In the genomic region with DNA sequence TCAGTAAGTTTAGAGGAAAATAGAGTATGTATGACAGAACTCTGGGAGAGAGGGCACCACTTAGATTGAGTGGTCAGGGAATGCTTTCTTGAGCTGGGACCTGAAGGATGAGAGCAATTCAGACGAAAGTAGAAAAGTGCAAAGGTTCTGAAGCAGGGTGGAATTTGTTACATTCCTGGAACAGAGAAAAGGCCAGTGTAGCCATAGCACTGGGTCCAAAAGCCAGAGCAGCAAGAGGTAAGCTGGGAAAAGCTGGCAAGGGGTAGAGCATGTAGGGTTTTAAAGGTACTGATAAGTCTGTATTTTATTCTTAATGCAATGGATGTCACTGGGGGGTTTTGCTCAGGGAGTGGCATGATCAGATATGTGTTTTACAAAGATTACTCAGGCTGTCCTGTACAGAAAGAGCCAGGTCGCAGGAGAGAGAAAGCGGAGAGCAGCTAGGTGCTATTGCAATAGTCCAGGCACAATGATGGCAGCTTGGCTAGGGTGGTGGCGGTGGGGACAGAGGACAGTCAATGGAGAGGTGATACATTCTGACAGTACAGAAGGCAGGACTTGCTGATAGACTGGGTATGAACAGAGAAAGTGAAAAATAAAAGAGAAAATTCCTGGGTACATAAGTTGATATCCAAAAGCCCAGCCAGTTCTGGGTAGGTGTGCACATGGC, we compare ENCODE assay signal across 23 cellular contexts. TPM values are rescaled to one million over a fixed set of nuclear protein-coding genes. Genes with fewer than 3 reads are reported as not detected.
DNase-seq lines count a peak whose midpoint lies in the region; ATAC-seq and TF ChIP-seq lines count a peak whose summit lies in the region.
"Had no signal": no experiment of that assay in that cellular context is flagged by ENCODE, and none has a peak within 500 bp of the region (broad histone marks: within the 10 kb centered on the region; RNA-seq: fewer than 3 reads in every experiment).

No MANE protein-coding gene starts in this region.

- H3K27me3 ChIP-seq in right cardiac atrium (ENCODE audit: control insufficient read depth, insufficient read depth) (no peaks in the 10 kb centered on the region), esophagus muscularis mucosa (no peaks in the 10 kb centered on the region), osteoblast (ENCODE audit: insufficient read depth, low read length) (no peaks in the 10 kb centered on the region)
- H3K27me3 ChIP-seq: BLaER1 treated with 17β-estradiol and CSF1 and Interleukin-3, amounts not matched to agents 10 nM and 100 nM; colonic mucosa had no signal

- no peaks in the 10 kb centered on the region for H3K4me1 Mint-ChIP-seq in T-helper 17 cell
- H3K4me1 Mint-ChIP-seq: activated naive CD4-positive, alpha-beta T cell treated with anti-CD3 and anti-CD28 coated beads, Interleukin-2, amount 50 U/mL, for 24 hours; naive thymus-derived CD4-positive, alpha-beta T cell; stimulated activated naive CD8-positive, alpha-beta T cell treated with anti-CD3 and anti-CD28 coated beads, Interleukin-15, amount 100 ng/mL, for 72 hours had no signal

- H3K27ac ChIP-seq in right cardiac atrium (ENCODE audit: low read length) (peak overlapping the region; percentile 56), esophagus muscularis mucosa (replicated peaks in 1 of 4) (peak overlapping the region; percentile 74 to 87 (median 84)), osteoblast (ENCODE audit: low read depth, low read length) (peak overlapping the region; percentile 87)
- H3K27ac ChIP-seq: BLaER1 treated with 17β-estradiol and CSF1 and Interleukin-3, amounts not matched to agents 10 nM and 100 nM; colonic mucosa; RWPE1 had no signal

- DNase-seq in right cardiac atrium (no peak), cardiac septum (ENCODE audit: low spot score) (no peak), esophagus muscularis mucosa (ENCODE audit: extremely low spot score) (no peak), osteoblast (ENCODE audit: insufficient read length, low spot score, missing footprints) (no peak), T-helper 17 cell (no peak), NCI-H2196 treated with DMSO at 0.1 percent for 48 hours (lab: John Stamatoyannopoulos, UW; ENCODE audit: unreplicated experiment) (no peak), amniotic stem cell (lab: John Stamatoyannopoulos, UW) (no peak)
- DNase-seq: activated CD4-positive, alpha-beta T cell treated with anti-CD3 and anti-CD28 coated beads for 4 hours; colonic mucosa; mammary epithelial cell; naive thymus-derived CD4-positive, alpha-beta T cell; NCI-H1105; NCI-H2081 treated with DMSO at 0.1 percent for 48 hours; NCI-H510A treated with DMSO at 0.1 percent for 48 hours; posterior cingulate gyrus; stimulated activated CD4-positive, alpha-beta T cell treated with anti-CD3 and anti-CD28 coated beads, Interleukin-4, amount 100 ng/mL, for 24 hours; stimulated activated naive CD8-positive, alpha-beta T cell treated with anti-CD3 and anti-CD28 coated beads, Interleukin-15, amount 100 ng/mL, for 72 hours had no signal

- ATAC-seq in right cardiac atrium (no peak), T-helper 17 cell (no peak), GM21515 (IDR thresholded peaks at IDR 0.05; ENCODE audit: unreplicated experiment) (no peak)
- ATAC-seq: HCT116; naive thymus-derived CD4-positive, alpha-beta T cell; stimulated activated naive CD8-positive, alpha-beta T cell treated with anti-CD3 and anti-CD28 coated beads, Interleukin-15, amount 100 ng/mL, for 72 hours had no signal

- H3K4me2 ChIP-seq in osteoblast (ENCODE audit: insufficient read depth, low read length) = peak overlapping the region; percentile 3
- H3K4me2 ChIP-seq: BLaER1 treated with 17β-estradiol and CSF1 and Interleukin-3, amounts not matched to agents 10 nM and 100 nM had no signal

- TF ChIP-seq POLR2A in esophagus muscularis mucosa (IDR thresholded peaks at IDR 0.05; ENCODE audit: low read depth) = no peak

- no peak for TF ChIP-seq EP300 in esophagus muscularis mucosa (IDR thresholded peaks at IDR 0.05)

- peaks cover 100% of the 10 kb centered on the region for H3K79me2 ChIP-seq in osteoblast (ENCODE audit: insufficient read depth, low read length)

- TF ChIP-seq CTCF in esophagus muscularis mucosa (IDR thresholded peaks at IDR 0.05) (no peak), osteoblast (IDR thresholded peaks at IDR 0.05; ENCODE audit: extremely low read depth, low read depth, low read length) (no peak)

- no peak overlapping the region for H3K4me3 ChIP-seq in right cardiac atrium (ENCODE audit: low read length)
- no peak overlapping the region for H3K4me3 ChIP-seq in esophagus muscularis mucosa
- no peak overlapping the region for H3K4me3 ChIP-seq in osteoblast (ENCODE audit: insufficient read depth, low read length)
- H3K4me3 ChIP-seq: BLaER1 treated with 17β-estradiol and CSF1 and Interleukin-3, amounts not matched to agents 10 nM and 100 nM; colonic mucosa; skin epidermis had no signal

- H3K4me1 ChIP-seq in right cardiac atrium (ENCODE audit: control insufficient read depth, insufficient read depth, low read length) = peaks cover 31% of the 10 kb centered on the region
- peaks cover 84 to 100% (median 99%) of the 10 kb centered on the region in 4 donors for H3K4me1 ChIP-seq in esophagus muscularis mucosa
- H3K4me1 ChIP-seq in osteoblast (ENCODE audit: insufficient read depth, low read length) = peaks cover 99% of the 10 kb centered on the region

- intact Hi-C loops in right cardiac atrium (cut with DNase I) = no loop called here
- intact Hi-C loops in cardiac septum (cut with DNase I) = no loop called here
- intact Hi-C loops in esophagus muscularis mucosa (cut with DNase I) = no loop called here

- H3K9me3 ChIP-seq in right cardiac atrium (ENCODE audit: control insufficient read depth, low read length) (no peaks in the 10 kb centered on the region), esophagus muscularis mucosa (no peaks in the 10 kb centered on the region), osteoblast (ENCODE audit: low read depth, low read length) (no peaks in the 10 kb centered on the region), T-helper 17 cell (ENCODE audit: control insufficient read depth, low read length, poor library complexity, severe bottlenecking) (no peaks in the 10 kb centered on the region)
- H3K9me3 ChIP-seq: BLaER1 treated with 17β-estradiol and CSF1 and Interleukin-3, amounts not matched to agents 10 nM and 100 nM; colonic mucosa had no signal

- H3K27ac Mint-ChIP-seq in T-helper 17 cell = no peak overlapping the region
- H3K27ac Mint-ChIP-seq: activated naive CD4-positive, alpha-beta T cell treated with anti-CD3 and anti-CD28 coated beads, Interleukin-2, amount 50 U/mL, for 24 hours; naive thymus-derived CD4-positive, alpha-beta T cell; stimulated activated naive CD8-positive, alpha-beta T cell treated with anti-CD3 and anti-CD28 coated beads, Interleukin-15, amount 100 ng/mL, for 72 hours had no signal

- H2AFZ ChIP-seq in osteoblast (ENCODE audit: low read length) = no peak overlapping the region

- H3K4me3 Mint-ChIP-seq in T-helper 17 cell = no peak overlapping the region
- H3K4me3 Mint-ChIP-seq: activated naive CD4-positive, alpha-beta T cell treated with anti-CD3 and anti-CD28 coated beads, Interleukin-2, amount 50 U/mL, for 24 hours; naive thymus-derived CD4-positive, alpha-beta T cell; stimulated activated naive CD8-positive, alpha-beta T cell treated with anti-CD3 and anti-CD28 coated beads, Interleukin-15, amount 100 ng/mL, for 72 hours had no signal

- H3K36me3 Mint-ChIP-seq in T-helper 17 cell (ENCODE audit: low read depth) = peaks cover 3% of the 10 kb centered on the region
- H3K36me3 Mint-ChIP-seq: activated naive CD4-positive, alpha-beta T cell treated with anti-CD3 and anti-CD28 coated beads, Interleukin-2, amount 50 U/mL, for 24 hours; naive thymus-derived CD4-positive, alpha-beta T cell had no signal

- peaks cover 88% of the 10 kb centered on the region for H4K20me1 ChIP-seq in osteoblast (ENCODE audit: insufficient read depth, low read length)
- H4K20me1 ChIP-seq: BLaER1 treated with 17β-estradiol and CSF1 and Interleukin-3, amounts not matched to agents 10 nM and 100 nM had no signal

- peaks cover 69% of the 10 kb centered on the region for H3K27me3 Mint-ChIP-seq in T-helper 17 cell

- H3K36me3 ChIP-seq in esophagus muscularis mucosa (peaks cover 0 to 44% (median 15%) of the 10 kb centered on the region in 4 donors), osteoblast (ENCODE audit: insufficient read depth, low read length) (peaks cover 82% of the 10 kb centered on the region)
- H3K36me3 ChIP-seq: colonic mucosa had no signal

- 71% methylated on average over 4 of the region's 4 CpGs for WGBS in right cardiac atrium
- 81% methylated on average over 4 of the region's 4 CpGs for WGBS in esophagus muscularis mucosa

RNA-seq across cellular contexts. Expression of a gene that starts 17.0 kb away (rescaled TPM):
- total RNA-seq in right cardiac atrium = 100 to 1,000 TPM; 341 to 735 (median 465) TPM
- 134 TPM for polyA plus RNA-seq in right cardiac atrium
- 140 TPM for total RNA-seq in cardiac septum
- 100 to 1,000 TPM; 409 to 701 (median 677) TPM for total RNA-seq in esophagus muscularis mucosa
- total RNA-seq in osteoblast = 1,825 and 2,074 TPM in 2 replicates
- 10 to 100 TPM in 1 of 2 donors, 1 to 10 TPM in 1; 1.1 to 17.4 TPM for total RNA-seq in T-helper 17 cell
- polyA plus RNA-seq: naive thymus-derived CD4-positive, alpha-beta T cell had no signal
